1 cellular context compared by ENCODE assay signal in genomic region chr12:95217377-95218163, GRCh38.
TF ChIP-seq lines count a peak whose summit lies in the region.

Gene FGD6 (minus strand): TSS chr12:95217467. CDS start chr12:95217240, 227 bp downstream.
Gene VEZT (plus strand): TSS chr12:95217807. CDS start chr12:95217851, 44 bp downstream.

TF ChIP-seq in HepG2, 621 proteins besides CTCF, POLR2A, EP300 and RAD21 (continued from another document and continues in another):
- TF ChIP-seq THAP9 (CRISPR knock-in tag; IDR thresholded peaks at IDR 0.05; ENCODE audit: borderline replicate concordance) (peak; percentile 72; the same call in 1 of the 2 replicates), KDM5B (CRISPR knock-in tag; IDR thresholded peaks at IDR 0.05; ENCODE audit: borderline replicate concordance) (peak; percentile 31; the same call in 1 of the 2 replicates), GATA4 (IDR thresholded peaks at IDR 0.05; ENCODE audit: borderline replicate concordance, low read depth) (peak; percentile 8), ATF2 (CRISPR knock-in tag; IDR thresholded peaks at IDR 0.05) (peak; percentile 51; the same call in 1 of the 2 replicates), ZFP91 (CRISPR knock-in tag; IDR thresholded peaks at IDR 0.05; ENCODE audit: borderline replicate concordance) (peak; percentile 86; the same call in 1 of the 2 replicates), PHF8 (CRISPR knock-in tag; IDR thresholded peaks at IDR 0.05) (peak; percentile 94), KLF11 (CRISPR knock-in tag; IDR thresholded peaks at IDR 0.05) (peak; percentile 98), MEF2D (CRISPR knock-in tag; IDR thresholded peaks at IDR 0.05) (no peak), GRHL1 (CRISPR knock-in tag; conservative IDR thresholded peaks at IDR 0.05) (no peak), FOXP1 (IDR thresholded peaks at IDR 0.05) (no peak), FOXP1 (CRISPR knock-in tag; IDR thresholded peaks at IDR 0.05) (no peak), ZNF225 (CRISPR knock-in tag; IDR thresholded peaks at IDR 0.05) (peak; percentile 60; the same call in 1 of the 2 replicates), RARA (CRISPR knock-in tag; IDR thresholded peaks at IDR 0.05) (peak; percentile 35), NFYC (CRISPR knock-in tag; IDR thresholded peaks at IDR 0.05) (peak; percentile 100), ZBTB4 (CRISPR knock-in tag; IDR thresholded peaks at IDR 0.05; ENCODE audit: borderline replicate concordance) (peak; percentile 76; the same call in 1 of the 2 replicates), ZNF709 (CRISPR knock-in tag; IDR thresholded peaks at IDR 0.05) (peak; percentile 88; the same call in 1 of the 2 replicates), EED (CRISPR knock-in tag; IDR thresholded peaks at IDR 0.05) (no peak), ZNF761 (CRISPR knock-in tag; conservative IDR thresholded peaks at IDR 0.05) (no peak), AHDC1 (CRISPR knock-in tag; IDR thresholded peaks at IDR 0.05; ENCODE audit: borderline replicate concordance) (no peak), CREB1 (IDR thresholded peaks at IDR 0.05) (peak; percentile 88), CREB1 (CRISPR knock-in tag; IDR thresholded peaks at IDR 0.05) (peak; percentile 98), POLR2AphosphoS2 (IDR thresholded peaks at IDR 0.05; ENCODE audit: low read depth, low read length) (no peak), TEAD2 (CRISPR knock-in tag; IDR thresholded peaks at IDR 0.05) (no peak), ZNF431 (CRISPR knock-in tag; IDR thresholded peaks at IDR 0.05; ENCODE audit: borderline replicate concordance, low read depth) (0 out of 2 replicates have a peak, but pooled peaks have one; percentile 21), HES4 (CRISPR knock-in tag; IDR thresholded peaks at IDR 0.05; ENCODE audit: borderline replicate concordance) (peak; percentile 89), ZNF816 (CRISPR knock-in tag; IDR thresholded peaks at IDR 0.05; ENCODE audit: borderline replicate concordance) (no peak), ZFP36L2 (CRISPR knock-in tag; IDR thresholded peaks at IDR 0.05) (no peak), TRIM22 (IDR thresholded peaks at IDR 0.05) (no peak), ELF1 (CRISPR knock-in tag; IDR thresholded peaks at IDR 0.05) (peak; percentile 66), POGZ (CRISPR knock-in tag; IDR thresholded peaks at IDR 0.05) (no peak), SMYD3 (CRISPR knock-in tag; IDR thresholded peaks at IDR 0.05) (no peak), ZNF577 (CRISPR knock-in tag; IDR thresholded peaks at IDR 0.05; ENCODE audit: borderline replicate concordance, low read depth) (no peak), TRAFD1 (CRISPR knock-in tag; IDR thresholded peaks at IDR 0.05; ENCODE audit: borderline replicate concordance) (no peak), ZNF33B (CRISPR knock-in tag; IDR thresholded peaks at IDR 0.05) (no peak), ZSCAN9 (CRISPR knock-in tag; IDR thresholded peaks at IDR 0.05; ENCODE audit: borderline replicate concordance) (peak; percentile 33; the same call in 1 of the 2 replicates), RFXAP (CRISPR knock-in tag; IDR thresholded peaks at IDR 0.05; ENCODE audit: borderline replicate concordance) (peak; percentile 61), ZNF749 (CRISPR knock-in tag; IDR thresholded peaks at IDR 0.05; ENCODE audit: borderline replicate concordance) (no peak), ZNF564 (CRISPR knock-in tag; IDR thresholded peaks at IDR 0.05) (no peak; the same call in 1 of the 2 replicates), SRSF4 (IDR thresholded peaks at IDR 0.05; ENCODE audit: low read depth, low read length, poor library complexity, severe bottlenecking) (no peak), TP53 (CRISPR knock-in tag; conservative IDR thresholded peaks at IDR 0.05) (no peak)
